ENCODE assay signal across 2 cellular contexts in the genomic region with DNA sequence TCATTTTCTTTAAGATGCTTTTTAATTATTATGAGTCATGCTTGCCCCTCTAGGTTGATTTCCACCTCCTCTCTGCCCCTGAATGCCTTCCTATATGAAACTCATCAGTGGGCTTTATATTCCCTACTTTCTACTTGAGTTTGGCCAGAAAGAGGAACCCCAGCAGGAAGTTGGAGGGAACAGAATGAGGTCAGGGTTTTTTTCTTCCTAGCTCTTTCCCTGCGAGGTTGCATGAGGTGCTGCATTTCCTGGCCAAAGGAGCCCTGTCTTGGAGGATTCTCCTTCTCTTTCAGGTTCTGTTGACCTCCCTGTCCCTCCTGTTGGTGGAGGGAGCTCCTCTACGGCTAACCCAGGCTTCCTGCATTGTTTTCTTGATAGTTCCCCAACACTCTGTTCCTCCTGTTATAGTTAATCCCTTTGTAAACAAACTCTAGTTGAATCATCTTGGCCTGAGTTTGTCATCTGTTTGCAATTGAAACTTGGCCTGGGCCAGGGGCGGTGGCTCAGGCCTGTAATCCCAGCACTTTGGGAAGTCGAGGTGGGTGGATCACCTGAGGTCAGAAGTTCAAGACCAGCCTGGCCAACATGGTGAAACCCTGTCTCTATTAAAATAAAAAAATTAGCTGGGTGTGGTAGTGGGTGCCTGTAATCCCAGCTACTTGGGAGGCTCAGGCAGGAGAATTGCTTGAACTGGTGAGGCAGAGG.
A peak's percentile ranks its signal among the peaks of the same experiment; 100 is the strongest.
TF ChIP-seq lines count a peak whose summit lies in the region.

No MANE protein-coding gene starts in this region.

TF ChIP-seq in IMR-90, 13 proteins besides CTCF, POLR2A, EP300 and RAD21:
- no peak for TF ChIP-seq BHLHE40 (IDR thresholded peaks at IDR 0.05; ENCODE audit: low read depth, low read length)
- TF ChIP-seq FOS (IDR thresholded peaks at IDR 0.05; ENCODE audit: low read depth, low read length) = no peak
- TF ChIP-seq CHD1 (IDR thresholded peaks at IDR 0.05; ENCODE audit: low read depth, low read length) = no peak
- TF ChIP-seq CEBPB (IDR thresholded peaks at IDR 0.05; ENCODE audit: low read depth, low read length) = no peak
- no peak for TF ChIP-seq MAZ (IDR thresholded peaks at IDR 0.05; ENCODE audit: borderline replicate concordance, low read depth, low read length)
- TF ChIP-seq, protein P1, sequence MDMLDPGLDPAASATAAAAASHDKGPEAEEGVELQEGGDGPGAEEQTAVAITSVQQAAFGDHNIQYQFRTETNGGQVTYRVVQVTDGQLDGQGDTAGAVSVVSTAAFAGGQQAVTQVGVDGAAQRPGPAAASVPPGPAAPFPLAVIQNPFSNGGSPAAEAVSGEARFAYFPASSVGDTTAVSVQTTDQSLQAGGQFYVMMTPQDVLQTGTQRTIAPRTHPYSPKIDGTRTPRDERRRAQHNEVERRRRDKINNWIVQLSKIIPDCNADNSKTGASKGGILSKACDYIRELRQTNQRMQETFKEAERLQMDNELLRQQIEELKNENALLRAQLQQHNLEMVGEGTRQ (IDR thresholded peaks at IDR 0.05; ENCODE audit: low read depth, low read length) = no peak
- no peak for TF ChIP-seq MXI1 (IDR thresholded peaks at IDR 0.05; ENCODE audit: borderline replicate concordance, low read depth, low read length)
- TF ChIP-seq, protein P2, sequence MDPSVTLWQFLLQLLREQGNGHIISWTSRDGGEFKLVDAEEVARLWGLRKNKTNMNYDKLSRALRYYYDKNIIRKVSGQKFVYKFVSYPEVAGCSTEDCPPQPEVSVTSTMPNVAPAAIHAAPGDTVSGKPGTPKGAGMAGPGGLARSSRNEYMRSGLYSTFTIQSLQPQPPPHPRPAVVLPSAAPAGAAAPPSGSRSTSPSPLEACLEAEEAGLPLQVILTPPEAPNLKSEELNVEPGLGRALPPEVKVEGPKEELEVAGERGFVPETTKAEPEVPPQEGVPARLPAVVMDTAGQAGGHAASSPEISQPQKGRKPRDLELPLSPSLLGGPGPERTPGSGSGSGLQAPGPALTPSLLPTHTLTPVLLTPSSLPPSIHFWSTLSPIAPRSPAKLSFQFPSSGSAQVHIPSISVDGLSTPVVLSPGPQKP (IDR thresholded peaks at IDR 0.05; ENCODE audit: borderline replicate concordance, low read depth, low read length) = no peak
- TF ChIP-seq MAFK (IDR thresholded peaks at IDR 0.05; ENCODE audit: low read depth, low read length) = no peak
- no peak for TF ChIP-seq NFE2L2 (IDR thresholded peaks at IDR 0.05; ENCODE audit: low read depth, low read length)
- no peak for TF ChIP-seq SMC3 (IDR thresholded peaks at IDR 0.05; ENCODE audit: low read depth, low read length)
- TF ChIP-seq RFX5 (IDR thresholded peaks at IDR 0.05; ENCODE audit: low read depth, low read length) = no peak
- no peak for TF ChIP-seq RCOR1 (IDR thresholded peaks at IDR 0.05; ENCODE audit: insufficient replicate concordance, low read length)

TF ChIP-seq in WTC11, 78 proteins besides CTCF, POLR2A, EP300 and RAD21:
- TF ChIP-seq GABPB1 (CRISPR knock-in tag; IDR thresholded peaks at IDR 0.05) (peak; percentile 73; the same call in 1 of the 2 replicates), MYBL2 (CRISPR knock-in tag; IDR thresholded peaks at IDR 0.05) (no peak), TEAD4 (CRISPR knock-in tag; IDR thresholded peaks at IDR 0.05) (no peak)
- TF ChIP-seq, protein P3, sequence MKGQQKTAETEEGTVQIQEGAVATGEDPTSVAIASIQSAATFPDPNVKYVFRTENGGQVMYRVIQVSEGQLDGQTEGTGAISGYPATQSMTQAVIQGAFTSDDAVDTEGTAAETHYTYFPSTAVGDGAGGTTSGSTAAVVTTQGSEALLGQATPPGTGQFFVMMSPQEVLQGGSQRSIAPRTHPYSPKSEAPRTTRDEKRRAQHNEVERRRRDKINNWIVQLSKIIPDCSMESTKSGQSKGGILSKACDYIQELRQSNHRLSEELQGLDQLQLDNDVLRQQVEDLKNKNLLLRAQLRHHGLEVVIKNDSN (CRISPR knock-in tag; IDR thresholded peaks at IDR 0.05) = no peak
